Comparison of ENCODE assay signal across 8 cellular contexts in the genomic region with DNA sequence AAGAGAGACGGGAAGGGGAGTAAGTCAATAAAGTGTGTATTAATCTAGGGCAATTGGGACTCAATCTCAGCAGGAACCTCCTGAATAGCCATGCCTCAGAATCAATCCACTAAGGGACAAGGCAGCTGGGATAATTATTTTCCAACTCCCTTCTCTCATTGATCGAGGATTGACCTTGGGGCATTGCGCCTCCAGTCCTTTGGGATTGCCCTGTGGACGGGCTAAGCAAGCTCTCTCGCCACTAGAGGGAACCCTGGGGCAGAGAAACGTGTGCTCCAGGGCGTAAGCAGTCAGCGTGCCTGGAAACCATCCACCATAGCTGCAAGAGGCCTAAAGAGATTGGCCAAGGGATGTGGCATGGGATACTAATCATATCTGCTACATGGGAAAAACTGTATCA. TPM values are rescaled to one million over a fixed set of nuclear protein-coding genes. Genes with fewer than 3 reads are reported as not detected.
DNase-seq lines count a peak whose midpoint lies in the region; ATAC-seq, FAIRE-seq and TF ChIP-seq lines count a peak whose summit lies in the region.

No MANE protein-coding gene starts in this region.

- no peak overlapping the region for H3K27ac Mint-ChIP-seq in activated CD4-positive, alpha-beta T cell treated with anti-CD3 and anti-CD28 coated beads, Interleukin-2, amount 10 ng/mL, durations not matched to agents 7 days and 5 days

- DNase-seq in Ammon's horn (ENCODE audit: low spot score) (peak; percentile 49), GM19239 (ENCODE audit: insufficient read length, low spot score) (peak; percentile 45), NCI-H1694 treated with DMSO at 0.1 percent for 48 hours (lab: John Stamatoyannopoulos, UW) (peak; percentile 9), epithelial cell of prostate (ENCODE audit: low read depth, low spot score) (peak; percentile 27), mucosa of gallbladder (ENCODE audit: low spot score) (peak; percentile 88), transverse colon (peak; percentile 61)
- DNase-seq in activated CD4-positive, alpha-beta T cell treated with anti-CD3 and anti-CD28 coated beads, Interleukin-2, amount 10 ng/mL, durations not matched to agents 7 days and 5 days = peak; percentile 40

- POLR2A ChIA-PET in activated CD4-positive, alpha-beta T cell treated with anti-CD3 and anti-CD28 coated beads, Interleukin-2, amount 10 ng/mL, durations not matched to agents 7 days and 5 days (lab: Charles Lee) = no interaction called here

- FAIRE-seq in GM19239 (lab: Jason Lieb, UNC) = peak; percentile 89

- TF ChIP-seq POLR2A in transverse colon (IDR thresholded peaks at IDR 0.05) = no peak

- no peak overlapping the region for H3K4me3 Mint-ChIP-seq in activated CD4-positive, alpha-beta T cell treated with anti-CD3 and anti-CD28 coated beads, Interleukin-2, amount 10 ng/mL, durations not matched to agents 7 days and 5 days

- no peaks in the 10 kb centered on the region for H3K36me3 Mint-ChIP-seq in activated CD4-positive, alpha-beta T cell treated with anti-CD3 and anti-CD28 coated beads, Interleukin-2, amount 10 ng/mL, durations not matched to agents 7 days and 5 days (ENCODE audit: low read depth)

- H3K27ac ChIP-seq in epithelial cell of prostate (no peak overlapping the region), transverse colon (no peak overlapping the region)

- no peaks in the 10 kb centered on the region for H3K9me3 ChIP-seq in transverse colon

- WGBS in transverse colon (ENCODE audit: low coverage in 1 of 2), 2 donors = 12 to 21% methylated on average over 4 to 8 of the region's 8 CpGs

- H3K4me1 Mint-ChIP-seq in activated CD4-positive, alpha-beta T cell treated with anti-CD3 and anti-CD28 coated beads, Interleukin-2, amount 10 ng/mL, durations not matched to agents 7 days and 5 days = no peaks in the 10 kb centered on the region

- H3K27me3 ChIP-seq in transverse colon = no peaks in the 10 kb centered on the region

- TF ChIP-seq EP300 in transverse colon (IDR thresholded peaks at IDR 0.05; ENCODE audit: low read depth) = no peak

- peak; percentile 36 to 58 (median 57) for TF ChIP-seq CTCF in transverse colon (IDR thresholded peaks at IDR 0.05)

- no peak for ATAC-seq in GM21717 (IDR thresholded peaks at IDR 0.05; ENCODE audit: unreplicated experiment)

- H3K36me3 ChIP-seq in transverse colon = no peaks in the 10 kb centered on the region

- H3K9me3 Mint-ChIP-seq in activated CD4-positive, alpha-beta T cell treated with anti-CD3 and anti-CD28 coated beads, Interleukin-2, amount 10 ng/mL, durations not matched to agents 7 days and 5 days = peaks cover 7% of the 10 kb centered on the region

- intact Hi-C loops in transverse colon (cut with DNase I; ENCODE audit: low total_unique reads) = no loop called here

- in situ Hi-C loops in transverse colon (cut with MboI; ENCODE audit: low pct_ligation_motif_present in 1 of 4, low pct_unique_long_range_greater_than_20kb in 1 of 4, low sequenced_read_pairs in 3 of 4) = no loop called here

- H3K4me1 ChIP-seq in transverse colon = no peaks in the 10 kb centered on the region

- H3K4me3 ChIP-seq in transverse colon = no peak overlapping the region

- CTCF ChIA-PET in activated CD4-positive, alpha-beta T cell treated with anti-CD3 and anti-CD28 coated beads, Interleukin-2, amount 10 ng/mL, durations not matched to agents 7 days and 5 days (lab: Charles Lee) = interaction anchor here (0.9 to 1.0 kb wide), 2 partner anchors 33 to 47 kb away, joined by 3 to 4 read pairs; no protein-coding TSS in a partner anchor

- peaks cover 12% of the 10 kb centered on the region for H3K27me3 Mint-ChIP-seq in activated CD4-positive, alpha-beta T cell treated with anti-CD3 and anti-CD28 coated beads, Interleukin-2, amount 10 ng/mL, durations not matched to agents 7 days and 5 days

RNA-seq across cellular contexts. Expression of a gene that starts 53.9 kb away (rescaled TPM):
- 10 to 100 TPM in 1 of 2 experiments, 1 to 10 TPM in 1; 9.4 to 12.3 TPM for total RNA-seq in activated CD4-positive, alpha-beta T cell treated with anti-CD3 and anti-CD28 coated beads, Interleukin-2, amount 10 ng/mL, durations not matched to agents 7 days and 5 days
- 11.9 TPM for total RNA-seq in mucosa of gallbladder
- 10 to 100 TPM in 1 of 4 donors, 1 to 10 TPM in 3; 3.8 to 14.1 (median 4.8) TPM for total RNA-seq in transverse colon

Comparison
In these comparisons a context has a peak if more than half of its experiments do, and no peak if none do; other contexts are left out.
1. DNase-seq: peak in every context shown above with its lines; median percentile 88 in mucosa of gallbladder; 61 in transverse colon; 49 in Ammon's horn; 45 in GM19239; 40 in activated CD4-positive, alpha-beta T cell treated with anti-CD3 and anti-CD28 coated beads, Interleukin-2, amount 10 ng/mL, durations not matched to agents 7 days and 5 days; 27 in epithelial cell of prostate; 9 in NCI-H1694 treated with DMSO at 0.1 percent for 48 hours.